In genomic region chr2:96099861-96100798, GRCh38 we compare ENCODE assay signal across 13 cellular contexts. TPM values are rescaled to one million over a fixed set of nuclear protein-coding genes. Genes with fewer than 3 reads are reported as not detected.
A peak's percentile ranks its signal among the peaks of the same experiment; 100 is the strongest.
DNase-seq lines count a peak whose midpoint lies in the region; ATAC-seq and TF ChIP-seq lines count a peak whose summit lies in the region.
"Had no signal": no experiment of that assay in that cellular context is flagged by ENCODE, and none has a peak within 500 bp of the region (broad histone marks: within the 10 kb centered on the region; RNA-seq: fewer than 3 reads in every experiment).

No MANE protein-coding gene starts in this region.

- TF ChIP-seq POLR2A in body of pancreas (IDR thresholded peaks at IDR 0.05): no peak

- no peaks in the 10 kb centered on the region for H3K27me3 ChIP-seq in body of pancreas
- H3K27me3 ChIP-seq: cardiac muscle cell had no signal

- H3K27me3 Mint-ChIP-seq in natural killer cell (ENCODE audit: low read depth in 2 of 2): peaks cover 0 to 2% of the 10 kb centered on the region in 2 donors
- H3K27me3 Mint-ChIP-seq in natural killer cell treated with Interleukin-12 subunit alpha and Interleukin-12 subunit beta and Interleukin-15 and Interleukin-18, amount 100 ng/mL, for 72 hours: peaks cover 4 to 7% of the 10 kb centered on the region in 2 donors
- H3K27me3 Mint-ChIP-seq: CD4-positive, alpha-beta T cell had no signal

- H3K27ac Mint-ChIP-seq in natural killer cell: no peak overlapping the region
- H3K27ac Mint-ChIP-seq in natural killer cell treated with Interleukin-12 subunit alpha and Interleukin-12 subunit beta and Interleukin-15 and Interleukin-18, amount 100 ng/mL, for 72 hours: no peak overlapping the region
- H3K27ac Mint-ChIP-seq: CD4-positive, alpha-beta T cell had no signal

- DNase-seq in natural killer cell (peak; percentile 10), body of pancreas (peak; percentile 1 to 7 (median 4)), lung microvascular endothelial cell (ENCODE audit: low read depth in 2 of 2) (peak; percentile 23 to 36), GF-D8 (lab: John Stamatoyannopoulos, UW) (no peak), OCI-M2 (lab: John Stamatoyannopoulos, UW; ENCODE audit: unreplicated experiment) (no peak)
- DNase-seq in natural killer cell treated with Interleukin-12 subunit alpha and Interleukin-12 subunit beta and Interleukin-15 and Interleukin-18, amount 100 ng/mL, for 72 hours (ENCODE audit: low spot score): no peak
- DNase-seq in stimulated activated naive CD4-positive, alpha-beta T cell (lab: John Stamatoyannopoulos, UW): no peak
- DNase-seq: NCI-H1105 treated with DMSO at 0.1 percent for 48 hours, occipital lobe had no signal

- intact Hi-C loops in natural killer cell (cut with micrococcal nuclease): no loop called here
- intact Hi-C loops in body of pancreas (cut with DNase I): no loop called here

- H3K9me3 ChIP-seq in body of pancreas: peaks cover 0 to 6% (median 0%) of the 10 kb centered on the region in 3 donors

- H3K4me1 Mint-ChIP-seq in natural killer cell: no peaks in the 10 kb centered on the region
- no peaks in the 10 kb centered on the region for H3K4me1 Mint-ChIP-seq in natural killer cell treated with Interleukin-12 subunit alpha and Interleukin-12 subunit beta and Interleukin-15 and Interleukin-18, amount 100 ng/mL, for 72 hours (ENCODE audit: low read depth in 2 of 2)

- no peak overlapping the region for H3K27ac ChIP-seq in body of pancreas

- H3K36me3 Mint-ChIP-seq in natural killer cell: no peaks in the 10 kb centered on the region
- no peaks in the 10 kb centered on the region for H3K36me3 Mint-ChIP-seq in natural killer cell treated with Interleukin-12 subunit alpha and Interleukin-12 subunit beta and Interleukin-15 and Interleukin-18, amount 100 ng/mL, for 72 hours

- no peak for ATAC-seq in natural killer cell
- ATAC-seq in natural killer cell treated with Interleukin-12 subunit alpha and Interleukin-12 subunit beta and Interleukin-15 and Interleukin-18, amount 100 ng/mL, for 72 hours: no peak
- no peak for ATAC-seq in body of pancreas
- ATAC-seq in GM18519 (IDR thresholded peaks at IDR 0.05; ENCODE audit: low FRiP score, unreplicated experiment): no peak

- no peak overlapping the region for H3K4me3 Mint-ChIP-seq in natural killer cell
- no peak overlapping the region for H3K4me3 Mint-ChIP-seq in natural killer cell treated with Interleukin-12 subunit alpha and Interleukin-12 subunit beta and Interleukin-15 and Interleukin-18, amount 100 ng/mL, for 72 hours
- H3K4me3 Mint-ChIP-seq: CD4-positive, alpha-beta T cell had no signal

- 61 to 76% methylated on average over 10 to 11 of the region's 12 CpGs for WGBS in body of pancreas, 2 donors

- H3K4me3 ChIP-seq in body of pancreas: no peak overlapping the region
- H3K4me3 ChIP-seq: cardiac muscle cell had no signal

- no peak for TF ChIP-seq CTCF in natural killer cell (IDR thresholded peaks at IDR 0.05)
- TF ChIP-seq CTCF in body of pancreas (IDR thresholded peaks at IDR 0.05): no peak

- H3K4me1 ChIP-seq in body of pancreas: no peaks in the 10 kb centered on the region

- H3K9me3 Mint-ChIP-seq in natural killer cell: no peaks in the 10 kb centered on the region
- H3K9me3 Mint-ChIP-seq in natural killer cell treated with Interleukin-12 subunit alpha and Interleukin-12 subunit beta and Interleukin-15 and Interleukin-18, amount 100 ng/mL, for 72 hours: no peaks in the 10 kb centered on the region
- H3K9me3 Mint-ChIP-seq: CD4-positive, alpha-beta T cell had no signal

- H3K36me3 ChIP-seq in body of pancreas (replicated peaks in 1 of 2; ENCODE audit: insufficient read depth in 1 of 2, low read depth in 2 of 2): no peaks in the 10 kb centered on the region
- H3K36me3 ChIP-seq: cardiac muscle cell had no signal

RNA-seq across cellular contexts. Expression of gene ADRA2B, which starts 16.2 kb away (rescaled TPM):
- total RNA-seq in natural killer cell (1 to 10 TPM in 1 of 3 donors, under 1 TPM in 2; 0.18 to 1.3 (median 0.38) TPM), body of pancreas (under 1 TPM; under 0.01 to 0.26 TPM), lung microvascular endothelial cell (0.22 TPM in 1 of 2 replicates, not detected in the other)
- not detected for total RNA-seq in natural killer cell treated with Interleukin-12 subunit alpha and Interleukin-12 subunit beta and Interleukin-15 and Interleukin-18, amount 100 ng/mL, for 72 hours
- total RNA-seq: fibroblast of lung, occipital lobe had no signal

RNA-seq across cellular contexts. Expression of gene ASTL, which starts 38.2 kb away (rescaled TPM):
- total RNA-seq in natural killer cell (10 to 100 TPM in 1 of 3 donors, 1 to 10 TPM in 2; 5.5 to 11.3 (median 8.8) TPM), body of pancreas (not detected), lung microvascular endothelial cell (not detected in 2 replicates)
- under 1 TPM in 1 of 2 donors, not detected in 1; 0.92 TPM for total RNA-seq in natural killer cell treated with Interleukin-12 subunit alpha and Interleukin-12 subunit beta and Interleukin-15 and Interleukin-18, amount 100 ng/mL, for 72 hours
- total RNA-seq: cardiac muscle cell, fibroblast of lung, occipital lobe had no signal

RNA-seq across cellular contexts. Expression of gene DUSP2, which starts 45.1 kb away (rescaled TPM):
- total RNA-seq in natural killer cell (100 to 1,000 TPM; 300 to 564 (median 432) TPM), body of pancreas (1 to 10 TPM; 6.0 to 9.2 TPM), lung microvascular endothelial cell (0.22 and 0.99 TPM in 2 replicates)
- total RNA-seq in natural killer cell treated with Interleukin-12 subunit alpha and Interleukin-12 subunit beta and Interleukin-15 and Interleukin-18, amount 100 ng/mL, for 72 hours: 10 to 100 TPM; 30.9 to 52.0 TPM

Comparison
In these comparisons a context has a peak if more than half of its experiments do, and no peak if none do; other contexts are left out.
1. DNase-seq: peak in natural killer cell (single experiment), body of pancreas (4 of 4) and lung microvascular endothelial cell (2 of 2); none in natural killer cell treated with Interleukin-12 subunit alpha and Interleukin-12 subunit beta and Interleukin-15 and Interleukin-18, amount 100 ng/mL, for 72 hours (single experiment), stimulated activated naive CD4-positive, alpha-beta T cell (0 of 6), GF-D8 (single experiment) and OCI-M2 (single experiment).
2. RNA of gene DUSP2, which starts 45.1 kb away (total RNA-seq): 300 to 564 TPM in natural killer cell; 30.9 to 52.0 TPM in natural killer cell treated with Interleukin-12 subunit alpha and Interleukin-12 subunit beta and Interleukin-15 and Interleukin-18, amount 100 ng/mL, for 72 hours, 6.0 to 9.2 TPM in body of pancreas and 0.22 to 0.99 TPM in lung microvascular endothelial cell; every median in the first group is over 4 times any median in the second.